Comparison of ENCODE assay signal across 8 cellular contexts in genomic region chr14:76644875-76645518, GRCh38.
A peak's percentile ranks its signal among the peaks of the same experiment; 100 is the strongest.
DNase-seq lines count a peak whose midpoint lies in the region; ATAC-seq and TF ChIP-seq lines count a peak whose summit lies in the region.
"Had no signal": no experiment of that assay in that cellular context is flagged by ENCODE, and none has a peak within 500 bp of the region (broad histone marks: within the 10 kb centered on the region; RNA-seq: fewer than 3 reads in every experiment).

No MANE protein-coding gene starts in this region.

- H3F3A ChIP-seq in PC-3 (ENCODE audit: low read length, unreplicated experiment) = no peaks in the 10 kb centered on the region

- H3K4me1 ChIP-seq in DND-41 (ENCODE audit: insufficient read depth, low read length) (no peaks in the 10 kb centered on the region), PC-3 (ENCODE audit: insufficient read depth, low read length) (no peaks in the 10 kb centered on the region)

- H3K36me3 ChIP-seq in DND-41 (ENCODE audit: insufficient read depth, low read length) (no peaks in the 10 kb centered on the region), PC-3 (ENCODE audit: low read depth, low read length) (no peaks in the 10 kb centered on the region)

- ATAC-seq in DND-41 (ENCODE audit: insufficient read depth, low read depth) (no peak), PC-3 (peak; percentile 76)

- peak; percentile 5 for DNase-seq in DND-41
- peak; percentile 72 for DNase-seq in HEK293T (ENCODE audit: extremely low spot score)
- DNase-seq in PC-3 = peak; percentile 50
- DNase-seq in fibroblast of mammary gland (ENCODE audit: low read depth) = peak; percentile 14
- DNase-seq in pulmonary artery endothelial cell (ENCODE audit: low read depth, low spot score) = peak; percentile 7
- no peak for DNase-seq in activated gamma-delta T cell (lab: John Stamatoyannopoulos, UW)
- no peak for DNase-seq in activated naive CD4-positive, alpha-beta T cell treated with Interleukin-2 at 50 U/mL for 16 hours

- TF ChIP-seq CTCF in DND-41 (IDR thresholded peaks at IDR 0.05; ENCODE audit: borderline replicate concordance, extremely low read depth, low read length, poor library complexity, severe bottlenecking) = peak; percentile 61
- peak; percentile 83 for TF ChIP-seq CTCF in PC-3 (conservative IDR thresholded peaks at IDR 0.05; ENCODE audit: low read depth, low read length)
- peak; percentile 39 for TF ChIP-seq CTCF in fibroblast of mammary gland (conservative IDR thresholded peaks at IDR 0.05; ENCODE audit: control insufficient read depth, insufficient read depth, low read depth, low read length)

- H4K20me1 ChIP-seq in DND-41 (ENCODE audit: insufficient read depth, low read length) = no peaks in the 10 kb centered on the region
- no peaks in the 10 kb centered on the region for H4K20me1 ChIP-seq in PC-3 (ENCODE audit: low read length)

- POLR2A ChIA-PET in HEK293T (lab: Yijun Ruan, JAX) = no interaction called here
- POLR2A ChIA-PET in PC-3 (lab: Charles Lee; ENCODE audit: unreplicated experiment) = no interaction called here

- no peak overlapping the region for H3K4me2 ChIP-seq in DND-41 (ENCODE audit: insufficient read depth, low read length)
- H3K4me2 ChIP-seq in PC-3 (ENCODE audit: low read length) = no peak overlapping the region

- no TSS peak for BruUV-seq in PC-3 (replicated peaks; lab: Mats Ljungman, UMichigan)

- H3K9me2 ChIP-seq in PC-3 (replicated peaks; ENCODE audit: low read length) = no peaks in the 10 kb centered on the region

- H2AFZ ChIP-seq in DND-41 (ENCODE audit: low read depth, low read length) = no peak overlapping the region
- H2AFZ ChIP-seq in PC-3 (ENCODE audit: low read length) = no peak overlapping the region

- intact Hi-C loops in PC-3 (cut with micrococcal nuclease) = loop anchor here (2.0 to 10.0 kb wide), 2 partner anchors 130 to 594 kb away; no protein-coding TSS in a partner anchor

- H3K27ac ChIP-seq in DND-41 (ENCODE audit: low read length) (no peak overlapping the region), PC-3 (ENCODE audit: low read length) (no peak overlapping the region)
- H3K27ac ChIP-seq: skin epidermis had no signal

- no peaks in the 10 kb centered on the region for H3K9me3 ChIP-seq in DND-41 (ENCODE audit: insufficient read depth, low read length, severe bottlenecking)
- H3K9me3 ChIP-seq in PC-3 (ENCODE audit: low read length) = no peaks in the 10 kb centered on the region

- CTCF ChIA-PET in HEK293T (lab: Yijun Ruan, JAX) (interaction anchor here (0.8 to 1.5 kb wide), 5 partner anchors 10 to 594 kb away, joined by 3 to 9 read pairs (median 3); no protein-coding TSS in a partner anchor), PC-3 (lab: Charles Lee) (interaction anchor here (0.9 kb wide), 1 partner anchor 595 kb away, joined by 4 read pairs; no protein-coding TSS in a partner anchor)

- H3K9ac ChIP-seq in DND-41 (ENCODE audit: low read depth, low read length) = no peak overlapping the region
- no peak overlapping the region for H3K9ac ChIP-seq in PC-3 (ENCODE audit: low read length)

- H3K79me2 ChIP-seq in DND-41 (ENCODE audit: insufficient read depth, low read length) (no peaks in the 10 kb centered on the region), PC-3 (ENCODE audit: low read length) (no peaks in the 10 kb centered on the region)

- H3K27me3 ChIP-seq in DND-41 (ENCODE audit: insufficient read depth, low read length, poor library complexity) = no peaks in the 10 kb centered on the region
- H3K27me3 ChIP-seq in PC-3 (ENCODE audit: low read length) = peaks cover 54% of the 10 kb centered on the region

- H3K4me3 ChIP-seq in DND-41 (ENCODE audit: low read depth in 1 of 2, low read length in 2 of 2) = no peak overlapping the region
- H3K4me3 ChIP-seq in PC-3 (ENCODE audit: low read length) = no peak overlapping the region
- H3K4me3 ChIP-seq in fibroblast of mammary gland (ENCODE audit: control insufficient read depth, low read depth, low read length) = no peak overlapping the region
- H3K4me3 ChIP-seq: skin epidermis had no signal

TF ChIP-seq in HEK293T, 16 proteins besides CTCF, POLR2A, EP300 and RAD21:
- TF ChIP-seq LEF1 (IDR thresholded peaks at IDR 0.05; ENCODE audit: borderline replicate concordance) = no peak
- 0 out of 2 replicates have a peak, but pooled peaks have one; percentile 28 for TF ChIP-seq FOXM1 (IDR thresholded peaks at IDR 0.05; ENCODE audit: borderline replicate concordance)
TF ChIP-seq in HEK293T: peak in this region for 1.

Comparison
In these comparisons a context has a peak if more than half of its experiments do, and no peak if none do; other contexts are left out.
1. DNase-seq: peak in DND-41 (single experiment), HEK293T (single experiment), PC-3 (single experiment), fibroblast of mammary gland (single experiment) and pulmonary artery endothelial cell (single experiment); none in activated gamma-delta T cell (single experiment) and activated naive CD4-positive, alpha-beta T cell treated with Interleukin-2 at 50 U/mL for 16 hours (single experiment).
2. Peak in every context shown above with its lines, with median percentiles within 50 percentile points of each other: CTCF ChIP-seq.